Comparison of ENCODE assay signal across 16 cellular contexts in the genomic region with DNA sequence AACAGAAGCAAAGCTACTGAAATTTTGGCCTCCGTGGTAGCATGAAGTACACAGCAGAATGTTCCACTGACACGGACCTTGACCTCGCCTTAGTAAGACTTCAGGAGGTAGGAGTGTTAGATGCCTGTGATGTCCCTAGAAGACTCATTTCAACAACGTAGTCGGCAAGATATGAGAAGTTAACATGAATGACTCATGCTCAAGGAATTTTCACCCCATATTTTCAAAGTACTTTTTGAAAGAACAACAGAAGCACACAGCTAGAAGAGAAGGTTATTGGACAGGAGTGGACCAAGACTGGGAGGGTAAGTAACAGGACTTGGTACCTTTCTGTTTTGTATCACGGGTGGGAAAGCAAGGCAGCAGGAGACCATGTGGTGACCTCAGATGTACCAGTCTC.
DNase-seq lines count a peak whose midpoint lies in the region; ATAC-seq and TF ChIP-seq lines count a peak whose summit lies in the region.
"Had no signal": no experiment of that assay in that cellular context is flagged by ENCODE, and none has a peak within 500 bp of the region (broad histone marks: within the 10 kb centered on the region; RNA-seq: fewer than 3 reads in every experiment).

No MANE protein-coding gene starts in this region.

- peaks cover 17 to 32% of the 10 kb centered on the region in 2 donors for H3K4me1 ChIP-seq in adrenal gland (replicated peaks in 1 of 2)
- H3K4me1 ChIP-seq: uterus had no signal

- intact Hi-C loops in adrenal gland (cut with DNase I), result no loop called here

- WGBS in adrenal gland, 4 donors, result 35 to 40% (median 37%) methylated on average over 6 of the region's 6 CpGs

- TF ChIP-seq POLR2A in adrenal gland (IDR thresholded peaks at IDR 0.05), result peak in 1 of 2 donors; percentile 28

- no peaks in the 10 kb centered on the region for H3K36me3 ChIP-seq in adrenal gland (replicated peaks in 1 of 2)
- H3K36me3 ChIP-seq: uterus had no signal

- in situ Hi-C loops in ACHN (cut with HindIII; ENCODE audit: low pct_ligation_motif_present, low pct_unique_long_range_greater_than_20kb, low sequenced_read_pairs), result no loop called here

- H3K9me3 ChIP-seq in adrenal gland (replicated peaks in 1 of 3), result no peaks in the 10 kb centered on the region
- H3K9me3 ChIP-seq: uterus had no signal

- H3K27ac ChIP-seq in adrenal gland, result peak overlapping the region in 2 of 5 donors; percentile 44 to 61
- H3K27ac ChIP-seq: uterus had no signal

- no peaks in the 10 kb centered on the region for H3K27me3 ChIP-seq in adrenal gland
- H3K27me3 ChIP-seq: uterus had no signal

- H3K4me3 ChIP-seq in adrenal gland, result no peak overlapping the region
- H3K4me3 ChIP-seq: uterus had no signal

- DNase-seq in ACHN (peak; percentile 35), HT-29 (ENCODE audit: low spot score) (peak; percentile 51), adrenal gland (peak in 6 of 7 donors; percentile 64 to 78 (median 70)), glomerular visceral epithelial cell (ENCODE audit: extremely low spot score) (peak; percentile 65)
- DNase-seq: activated CD4-positive, alpha-beta T cell treated with anti-CD3 and anti-CD28 coated beads for 48 hours; AML-193; DMS153; NCI-H2081; occipital lobe; stimulated activated CD8-positive, alpha-beta memory T cell treated with anti-CD3 and anti-CD28 coated beads, Interleukin-4, amount 100 ng/mL, for 48 hours; T-helper 1 cell; uterus had no signal

- ATAC-seq in HG02981 (IDR thresholded peaks at IDR 0.05; ENCODE audit: unreplicated experiment), result no peak
- ATAC-seq in GM21529 (IDR thresholded peaks at IDR 0.05; ENCODE audit: unreplicated experiment), result no peak
- no peak for ATAC-seq in GM18517 (IDR thresholded peaks at IDR 0.05; ENCODE audit: unreplicated experiment)
- ATAC-seq in GM18511 (IDR thresholded peaks at IDR 0.05; ENCODE audit: unreplicated experiment), result no peak

- TF ChIP-seq CTCF in adrenal gland (IDR thresholded peaks at IDR 0.05), result no peak
